In genomic region chr1:22662318-22662717, GRCh38 we compare ENCODE assay signal across 1 cellular context.
TF ChIP-seq lines count a peak whose summit lies in the region.

No MANE protein-coding gene starts in this region.

TF ChIP-seq in K562, 482 proteins besides CTCF, POLR2A, EP300 and RAD21 (continued from another document and continues in another):
- no peak for TF ChIP-seq ZBTB7A (IDR thresholded peaks at IDR 0.05; ENCODE audit: borderline replicate concordance, control insufficient read depth, low read depth, low read length)
- TF ChIP-seq, protein P1, sequence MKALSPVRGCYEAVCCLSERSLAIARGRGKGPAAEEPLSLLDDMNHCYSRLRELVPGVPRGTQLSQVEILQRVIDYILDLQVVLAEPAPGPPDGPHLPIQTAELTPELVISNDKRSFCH (CRISPR knock-in tag; IDR thresholded peaks at IDR 0.05), result no peak
- TF ChIP-seq, protein P1 (tag; IDR thresholded peaks at IDR 0.05), result no peak
- no peak for TF ChIP-seq CBX3 (IDR thresholded peaks at IDR 0.05; ENCODE audit: borderline replicate concordance in 1 of 2, low read length in 2 of 2)
- TF ChIP-seq E2F6 (IDR thresholded peaks at IDR 0.05; ENCODE audit: borderline replicate concordance in 1 of 2, extremely low read depth in 1 of 2, insufficient read depth in 1 of 2, insufficient read length in 1 of 2, low read depth in 1 of 2, low read length in 1 of 2, poor library complexity in 1 of 2, severe bottlenecking in 1 of 2), result no peak
- TF ChIP-seq CEBPZ (IDR thresholded peaks at IDR 0.05; ENCODE audit: borderline replicate concordance, low read depth, low read length), result peak; percentile 58; the same call in 1 of the 2 replicates
- TF ChIP-seq, protein P2, sequence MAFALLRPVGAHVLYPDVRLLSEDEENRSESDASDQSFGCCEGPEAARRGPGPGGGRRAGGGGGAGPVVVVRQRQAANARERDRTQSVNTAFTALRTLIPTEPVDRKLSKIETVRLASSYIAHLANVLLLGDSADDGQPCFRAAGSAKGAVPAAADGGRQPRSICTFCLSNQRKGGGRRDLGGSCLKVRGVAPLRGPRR (CRISPR knock-in tag; IDR thresholded peaks at IDR 0.05), result no peak
- no peak for TF ChIP-seq ZNF778 (CRISPR knock-in tag; IDR thresholded peaks at IDR 0.05)
- no peak for TF ChIP-seq C11orf30 (IDR thresholded peaks at IDR 0.05; ENCODE audit: low read depth)
- TF ChIP-seq XRCC4 (IDR thresholded peaks at IDR 0.05; ENCODE audit: extremely low read depth, insufficient read depth, insufficient read length), result no peak
- TF ChIP-seq ZNF696 (CRISPR knock-in tag; conservative IDR thresholded peaks at IDR 0.05), result no peak
- no peak for TF ChIP-seq VEZF1 (CRISPR knock-in tag; IDR thresholded peaks at IDR 0.05)
- no peak for TF ChIP-seq IRF2 (CRISPR knock-in tag; IDR thresholded peaks at IDR 0.05)
- TF ChIP-seq, protein P3, sequence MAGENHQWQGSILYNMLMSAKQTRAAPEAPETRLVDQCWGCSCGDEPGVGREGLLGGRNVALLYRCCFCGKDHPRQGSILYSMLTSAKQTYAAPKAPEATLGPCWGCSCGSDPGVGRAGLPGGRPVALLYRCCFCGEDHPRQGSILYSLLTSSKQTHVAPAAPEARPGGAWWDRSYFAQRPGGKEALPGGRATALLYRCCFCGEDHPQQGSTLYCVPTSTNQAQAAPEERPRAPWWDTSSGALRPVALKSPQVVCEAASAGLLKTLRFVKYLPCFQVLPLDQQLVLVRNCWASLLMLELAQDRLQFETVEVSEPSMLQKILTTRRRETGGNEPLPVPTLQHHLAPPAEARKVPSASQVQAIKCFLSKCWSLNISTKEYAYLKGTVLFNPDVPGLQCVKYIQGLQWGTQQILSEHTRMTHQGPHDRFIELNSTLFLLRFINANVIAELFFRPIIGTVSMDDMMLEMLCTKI (IDR thresholded peaks at IDR 0.05; ENCODE audit: partially characterized antibody), result no peak
- no peak for TF ChIP-seq HNRNPUL1 (IDR thresholded peaks at IDR 0.05; ENCODE audit: low read length)
- no peak for TF ChIP-seq ZNF263 (CRISPR knock-in tag; IDR thresholded peaks at IDR 0.05; ENCODE audit: borderline replicate concordance)
- no peak for TF ChIP-seq CBX5 (IDR thresholded peaks at IDR 0.05; ENCODE audit: borderline replicate concordance, low read depth)
- TF ChIP-seq MITF (IDR thresholded peaks at IDR 0.05), result no peak
- TF ChIP-seq ELK3 (CRISPR knock-in tag; IDR thresholded peaks at IDR 0.05), result no peak
- TF ChIP-seq POLR2H (tag; IDR thresholded peaks at IDR 0.05; ENCODE audit: low read depth), result no peak
- TF ChIP-seq MECOM (CRISPR knock-in tag; IDR thresholded peaks at IDR 0.05), result no peak
- no peak for TF ChIP-seq ZNF175 (CRISPR knock-in tag; IDR thresholded peaks at IDR 0.05; ENCODE audit: low read depth)
- TF ChIP-seq NCOR1 (IDR thresholded peaks at IDR 0.05), result no peak
- TF ChIP-seq, protein P4, sequence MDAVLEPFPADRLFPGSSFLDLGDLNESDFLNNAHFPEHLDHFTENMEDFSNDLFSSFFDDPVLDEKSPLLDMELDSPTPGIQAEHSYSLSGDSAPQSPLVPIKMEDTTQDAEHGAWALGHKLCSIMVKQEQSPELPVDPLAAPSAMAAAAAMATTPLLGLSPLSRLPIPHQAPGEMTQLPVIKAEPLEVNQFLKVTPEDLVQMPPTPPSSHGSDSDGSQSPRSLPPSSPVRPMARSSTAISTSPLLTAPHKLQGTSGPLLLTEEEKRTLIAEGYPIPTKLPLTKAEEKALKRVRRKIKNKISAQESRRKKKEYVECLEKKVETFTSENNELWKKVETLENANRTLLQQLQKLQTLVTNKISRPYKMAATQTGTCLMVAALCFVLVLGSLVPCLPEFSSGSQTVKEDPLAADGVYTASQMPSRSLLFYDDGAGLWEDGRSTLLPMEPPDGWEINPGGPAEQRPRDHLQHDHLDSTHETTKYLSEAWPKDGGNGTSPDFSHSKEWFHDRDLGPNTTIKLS (IDR thresholded peaks at IDR 0.05; ENCODE audit: borderline replicate concordance, low read depth), result no peak
- TF ChIP-seq CAMTA2 (CRISPR knock-in tag; conservative IDR thresholded peaks at IDR 0.05), result no peak
- peak; percentile 59 for TF ChIP-seq FOS (IDR thresholded peaks at IDR 0.05; ENCODE audit: extremely low read depth, insufficient read length)
- no peak for TF ChIP-seq RCOR1 (IDR thresholded peaks at IDR 0.05; ENCODE audit: borderline replicate concordance in 1 of 2, low read depth in 2 of 2, low read length in 2 of 2)
- no peak for TF ChIP-seq MCM2 (IDR thresholded peaks at IDR 0.05; ENCODE audit: low read depth)
- TF ChIP-seq ARID1B (IDR thresholded peaks at IDR 0.05), result no peak
- TF ChIP-seq ATF1 (CRISPR knock-in tag; IDR thresholded peaks at IDR 0.05), result no peak
- no peak for TF ChIP-seq ATF1 (tag; IDR thresholded peaks at IDR 0.05)
- TF ChIP-seq ZNF584 (CRISPR knock-in tag; IDR thresholded peaks at IDR 0.05; ENCODE audit: low read depth), result no peak
- peak; percentile 96 for TF ChIP-seq PKNOX1 (IDR thresholded peaks at IDR 0.05)
- no peak for TF ChIP-seq CEBPB (tag; IDR thresholded peaks at IDR 0.05)
- no peak for TF ChIP-seq DIDO1 (tag; IDR thresholded peaks at IDR 0.05; ENCODE audit: low read depth)
- no peak for TF ChIP-seq DDX20 (tag; IDR thresholded peaks at IDR 0.05; ENCODE audit: low read depth)
- TF ChIP-seq MTA1 (IDR thresholded peaks at IDR 0.05; ENCODE audit: borderline replicate concordance), result no peak
- no peak for TF ChIP-seq ZEB2 (IDR thresholded peaks at IDR 0.05)
- TF ChIP-seq ZNF282 (CRISPR knock-in tag; IDR thresholded peaks at IDR 0.05), result no peak
- no peak for TF ChIP-seq SRSF1 (IDR thresholded peaks at IDR 0.05; ENCODE audit: low read depth, low read length)
- no peak for TF ChIP-seq NBN (IDR thresholded peaks at IDR 0.05; ENCODE audit: low read depth)
- TF ChIP-seq CHD1 (IDR thresholded peaks at IDR 0.05; ENCODE audit: low read length), result no peak
- peak; percentile 54; the same call in 1 of the 2 replicates for TF ChIP-seq ZNF121 (CRISPR knock-in tag; conservative IDR thresholded peaks at IDR 0.05)
- no peak for TF ChIP-seq ZBTB12 (CRISPR knock-in tag; IDR thresholded peaks at IDR 0.05)
- no peak for TF ChIP-seq XRCC5 (IDR thresholded peaks at IDR 0.05; ENCODE audit: low read depth, low read length)
- no peak for TF ChIP-seq HMGN3 (IDR thresholded peaks at IDR 0.05; ENCODE audit: borderline replicate concordance, extremely low read depth, insufficient read length, low read depth, low read length)
- TF ChIP-seq FOXP1 (CRISPR knock-in tag; IDR thresholded peaks at IDR 0.05), result no peak
- TF ChIP-seq FOXP4 (CRISPR knock-in tag; IDR thresholded peaks at IDR 0.05; ENCODE audit: borderline replicate concordance), result no peak
- TF ChIP-seq EZH2 (IDR thresholded peaks at IDR 0.05; ENCODE audit: borderline replicate concordance, low read depth, low read length), result no peak
